Comparison of ENCODE assay signal across 1 cellular context in the genomic region with DNA sequence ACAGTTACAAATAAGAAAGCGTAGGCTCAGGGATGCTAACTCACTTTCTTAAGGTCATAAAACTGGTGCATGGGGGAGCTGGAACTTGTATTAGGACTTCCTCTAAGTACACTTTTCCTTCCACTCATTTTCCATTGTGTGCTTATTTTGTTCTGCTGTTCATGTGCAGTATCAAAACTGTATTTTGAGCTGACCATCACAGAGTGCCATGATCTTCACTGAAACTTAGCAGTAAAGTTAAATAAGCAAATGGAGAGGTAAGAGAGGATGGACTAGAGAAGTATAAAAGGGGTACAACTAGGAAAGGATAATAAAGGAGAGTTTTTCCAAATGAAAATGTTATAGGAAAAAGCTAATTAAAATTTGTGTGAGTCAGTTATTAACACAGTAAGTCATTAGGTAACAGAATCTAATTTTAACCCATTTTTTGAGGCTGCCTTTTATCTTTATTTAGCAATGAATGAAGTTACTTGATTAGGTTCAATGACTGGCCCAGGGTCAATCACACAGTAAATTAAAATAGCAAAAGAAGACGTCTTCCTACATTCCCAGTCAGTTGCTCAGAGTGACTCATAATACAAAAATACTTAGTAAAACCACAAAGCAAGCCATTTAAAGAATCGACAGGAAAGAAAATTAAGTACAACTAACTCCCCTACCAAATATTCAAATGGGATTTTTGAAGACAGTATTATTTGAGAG.
TF ChIP-seq lines count a peak whose summit lies in the region.

No MANE protein-coding gene starts in this region.

TF ChIP-seq in endothelial cell of umbilical vein, 7 proteins besides CTCF, POLR2A, EP300 and RAD21:
- TF ChIP-seq JUN (IDR thresholded peaks at IDR 0.05; ENCODE audit: borderline replicate concordance, insufficient read depth, insufficient read length, low read depth) (peak; percentile 93), POLR2AphosphoS5 (IDR thresholded peaks at IDR 0.05; ENCODE audit: insufficient read depth, low read depth, low read length) (peak; percentile 58), FOS (IDR thresholded peaks at IDR 0.05; ENCODE audit: borderline replicate concordance, insufficient read depth, low read length) (peak; percentile 83), GATA2 (IDR thresholded peaks at IDR 0.05; ENCODE audit: insufficient read depth, insufficient read length, low read depth, low read length) (peak; percentile 22), MYC (IDR thresholded peaks at IDR 0.05; ENCODE audit: low read depth, low read length) (no peak)
